19 cellular contexts compared by ENCODE assay signal in genomic region chr2:216687111-216687510, GRCh38. TPM values are rescaled to one million over a fixed set of nuclear protein-coding genes. Genes with fewer than 3 reads are reported as not detected.
DNase-seq lines count a peak whose midpoint lies in the region; ATAC-seq and TF ChIP-seq lines count a peak whose summit lies in the region.
"Had no signal": no experiment of that assay in that cellular context is flagged by ENCODE, and none has a peak within 500 bp of the region (broad histone marks: within the 10 kb centered on the region; RNA-seq: fewer than 3 reads in every experiment).

No MANE protein-coding gene starts in this region.

- no peaks in the 10 kb centered on the region for H3K9me3 Mint-ChIP-seq in neural crest cell

- no TSS peak for BruUV-seq in mammary epithelial cell (replicated peaks; lab: Mats Ljungman, UMichigan)

- no peaks in the 10 kb centered on the region for H3K27me3 Mint-ChIP-seq in neural crest cell (ENCODE audit: low read depth)

- H3K4me3 ChIP-seq in breast epithelium (no peak overlapping the region), mammary epithelial cell (replicated peaks in 1 of 3; ENCODE audit: insufficient read depth in 1 of 3, low read depth in 2 of 3, low read length in 3 of 3) (no peak overlapping the region), smooth muscle cell (no peak overlapping the region), vagina (no peak overlapping the region)
- H3K4me3 ChIP-seq: HAP-1 had no signal

- peaks cover 60% of the 10 kb centered on the region for H3K4me1 Mint-ChIP-seq in neural crest cell

- peak overlapping the region; percentile 41 to 50 for H3K27ac ChIP-seq in breast epithelium
- no peak overlapping the region for H3K27ac ChIP-seq in mammary epithelial cell (ENCODE audit: insufficient read depth, low read depth, low read length)
- H3K27ac ChIP-seq in smooth muscle cell (ENCODE audit: low read depth) = peak overlapping the region; percentile 49
- H3K27ac ChIP-seq in vagina = peak overlapping the region; percentile 90
- H3K27ac ChIP-seq: 22Rv1, RWPE1 had no signal

- in situ Hi-C loops in mammary epithelial cell (cut with MboI; ENCODE audit: low sequenced_read_pairs in 2 of 2) (loop anchor here (25.0 kb wide), 1 partner anchor 1025 kb away; no protein-coding TSS in a partner anchor), G401 (cut with HindIII; ENCODE audit: low sequenced_read_pairs) (loop anchor here (25.0 kb wide), 1 partner anchor 825 kb away; no protein-coding TSS in a partner anchor)

- CTCF ChIA-PET in mammary epithelial cell (lab: Charles Lee; ENCODE audit: low non-redundant PET) = no interaction called here

- H3K36me3 Mint-ChIP-seq in neural crest cell (ENCODE audit: low read depth) = peaks cover 3% of the 10 kb centered on the region

- no peak for ATAC-seq in HG02870 (IDR thresholded peaks at IDR 0.05; ENCODE audit: unreplicated experiment)
- ATAC-seq: PC-3 had no signal

- TF ChIP-seq POLR2A in breast epithelium (IDR thresholded peaks at IDR 0.05) (no peak), vagina (IDR thresholded peaks at IDR 0.05) (no peak)

- dilution Hi-C loops in mammary epithelial cell (cut with HindIII; ENCODE audit: low sequenced_read_pairs) = loop anchor here (25.0 kb wide), 2 partner anchors 450 to 1025 kb away; no protein-coding TSS in a partner anchor

- no peak overlapping the region for H2AFZ ChIP-seq in mammary epithelial cell (ENCODE audit: low read depth, low read length)
- H2AFZ ChIP-seq in smooth muscle cell (ENCODE audit: low read depth) = no peak overlapping the region

- no peak for TF ChIP-seq CTCF in breast epithelium (IDR thresholded peaks at IDR 0.05)
- TF ChIP-seq CTCF in mammary epithelial cell (conservative IDR thresholded peaks at IDR 0.05 in 1 of 2, IDR thresholded peaks at IDR 0.05 in 1 of 2; ENCODE audit: extremely low read depth in 1 of 2, insufficient read depth in 1 of 2, low read depth in 1 of 2, low read length in 2 of 2) = no peak
- no peak for TF ChIP-seq CTCF in neural crest cell (conservative IDR thresholded peaks at IDR 0.05)
- TF ChIP-seq CTCF in smooth muscle cell (IDR thresholded peaks at IDR 0.05; ENCODE audit: borderline replicate concordance, insufficient read depth, poor library complexity, severe bottlenecking) = no peak
- TF ChIP-seq CTCF in vagina (IDR thresholded peaks at IDR 0.05) = no peak

- H3K36me3 ChIP-seq in breast epithelium = no peaks in the 10 kb centered on the region
- H3K36me3 ChIP-seq in mammary epithelial cell (ENCODE audit: insufficient read depth, low read length) = no peaks in the 10 kb centered on the region
- H3K36me3 ChIP-seq in smooth muscle cell (ENCODE audit: low read depth) = no peaks in the 10 kb centered on the region
- H3K36me3 ChIP-seq in vagina = peaks cover 0 to 25% of the 10 kb centered on the region in 2 donors
- H3K36me3 ChIP-seq: HAP-1 had no signal

- 75% methylated on average over 4 of the region's 5 CpGs for WGBS in mammary epithelial cell (ENCODE audit: low coverage, missing lambda C conversion rate)
- 91% methylated on average over 5 of the region's 5 CpGs for WGBS in smooth muscle cell (ENCODE audit: low lambda C conversion rate)

- H3K9ac ChIP-seq in mammary epithelial cell (ENCODE audit: insufficient read depth, low read length) = no peak overlapping the region
- H3K9ac ChIP-seq in smooth muscle cell (ENCODE audit: low read depth) = no peak overlapping the region

- H3K4me3 Mint-ChIP-seq in neural crest cell = peak overlapping the region; percentile 28

- H3K79me2 ChIP-seq in mammary epithelial cell (ENCODE audit: insufficient read depth, low read length) (no peaks in the 10 kb centered on the region), smooth muscle cell (ENCODE audit: low read depth) (peaks cover 65% of the 10 kb centered on the region)

- H3K9me3 ChIP-seq in breast epithelium = no peaks in the 10 kb centered on the region
- no peaks in the 10 kb centered on the region for H3K9me3 ChIP-seq in mammary epithelial cell (replicated peaks; ENCODE audit: insufficient read depth, low read length)
- H3K9me3 ChIP-seq in smooth muscle cell (replicated peaks; ENCODE audit: low read depth) = no peaks in the 10 kb centered on the region
- H3K9me3 ChIP-seq in vagina = no peaks in the 10 kb centered on the region
- H3K9me3 ChIP-seq: HAP-1 had no signal

- H4K20me1 ChIP-seq in mammary epithelial cell (ENCODE audit: insufficient read depth, low read length) (no peaks in the 10 kb centered on the region), smooth muscle cell (ENCODE audit: low read depth) (peaks cover 73% of the 10 kb centered on the region)

- H3K4me1 ChIP-seq in breast epithelium (peaks cover 0 to 6% of the 10 kb centered on the region in 2 donors), mammary epithelial cell (ENCODE audit: insufficient read depth, low read length) (peaks cover 34% of the 10 kb centered on the region), smooth muscle cell (ENCODE audit: low read depth) (peaks cover 33% of the 10 kb centered on the region), vagina (peaks cover 92% of the 10 kb centered on the region)

- H3K4me2 ChIP-seq in mammary epithelial cell (ENCODE audit: insufficient read depth, low read depth, low read length) = no peak overlapping the region
- no peak overlapping the region for H3K4me2 ChIP-seq in smooth muscle cell

- H3F3A ChIP-seq in smooth muscle cell (ENCODE audit: low read depth) = peaks cover 69% of the 10 kb centered on the region

- H3K27ac Mint-ChIP-seq in neural crest cell (ENCODE audit: unreplicated experiment) = no peak overlapping the region

- intact Hi-C loops in breast epithelium (cut with DNase I; ENCODE audit: low total_unique reads) (no loop called here), mammary epithelial cell (cut with micrococcal nuclease) (no loop called here), vagina (cut with DNase I) (loop anchor here (10.0 kb wide), 1 partner anchor 668 kb away; no protein-coding TSS in a partner anchor)

- DNase-seq in breast epithelium (ENCODE audit: low spot score in 2 of 2) (no peak), mammary epithelial cell (no peak), neural crest cell (ENCODE audit: low read depth, low spot score) (no peak), smooth muscle cell (lab: John Stamatoyannopoulos, UW; ENCODE audit: unreplicated experiment) (no peak), vagina (ENCODE audit: extremely low spot score in 2 of 2) (no peak), G401 (ENCODE audit: low spot score) (no peak), amniotic stem cell (lab: John Stamatoyannopoulos, UW) (no peak)
- DNase-seq: DMS 273 treated with DMSO at 0.1 percent for 48 hours, GDM1, MM.1S, NCI-H1092, NCI-H1436 treated with DMSO at 0.1 percent for 48 hours, NCI-H2029, NCI-H2171, PC-3 had no signal

- no peaks in the 10 kb centered on the region for H3K27me3 ChIP-seq in breast epithelium
- H3K27me3 ChIP-seq in mammary epithelial cell (ENCODE audit: insufficient read depth, low read length) = no peaks in the 10 kb centered on the region
- H3K27me3 ChIP-seq in smooth muscle cell (ENCODE audit: low read depth) = no peaks in the 10 kb centered on the region
- H3K27me3 ChIP-seq in vagina = no peaks in the 10 kb centered on the region

RNA-seq across cellular contexts. Expression of gene IGFBP5, which starts 8.2 kb away (rescaled TPM):
- total RNA-seq in breast epithelium (1,000 to 10,000 TPM in 1 of 3 donors, 100 to 1,000 TPM in 2; 161 to 1,107 (median 177) TPM), mammary epithelial cell (100 to 1,000 TPM in 1 of 2 donors, under 1 TPM in 1; 0.07 to 266 TPM), neural crest cell (140 TPM in 2 replicates), smooth muscle cell (766 and 787 TPM in 2 replicates), vagina (1,041 TPM)
- polyA plus RNA-seq in mammary epithelial cell (0.11 TPM), smooth muscle cell (381 and 426 TPM in 2 replicates)
- not detected for polyA minus RNA-seq in mammary epithelial cell
- total RNA-seq in G401 (2014; rRNA removed; shearing (Covaris generic)) = 0.24 TPM in 1 of 2 replicates, not detected in the other

RNA-seq across cellular contexts. Expression of gene IGFBP2, which starts 53.9 kb away (rescaled TPM):
- total RNA-seq in breast epithelium (100 to 1,000 TPM in 2 of 3 donors, 10 to 100 TPM in 1; 16.0 to 131 (median 115) TPM), mammary epithelial cell (1,000 to 10,000 TPM in 1 of 2 donors, 100 to 1,000 TPM in 1; 782 to 1,729 TPM), neural crest cell (365 and 366 TPM in 2 replicates), smooth muscle cell (143 and 162 TPM in 2 replicates), vagina (82.7 TPM)
- polyA plus RNA-seq in mammary epithelial cell (501 TPM), smooth muscle cell (225 and 416 TPM in 2 replicates)
- 221 TPM for polyA minus RNA-seq in mammary epithelial cell
- total RNA-seq in G401 (2014; rRNA removed; shearing (Covaris generic)) = 134 and 159 TPM in 2 replicates
